2 cellular contexts compared by ENCODE assay signal in the genomic region with DNA sequence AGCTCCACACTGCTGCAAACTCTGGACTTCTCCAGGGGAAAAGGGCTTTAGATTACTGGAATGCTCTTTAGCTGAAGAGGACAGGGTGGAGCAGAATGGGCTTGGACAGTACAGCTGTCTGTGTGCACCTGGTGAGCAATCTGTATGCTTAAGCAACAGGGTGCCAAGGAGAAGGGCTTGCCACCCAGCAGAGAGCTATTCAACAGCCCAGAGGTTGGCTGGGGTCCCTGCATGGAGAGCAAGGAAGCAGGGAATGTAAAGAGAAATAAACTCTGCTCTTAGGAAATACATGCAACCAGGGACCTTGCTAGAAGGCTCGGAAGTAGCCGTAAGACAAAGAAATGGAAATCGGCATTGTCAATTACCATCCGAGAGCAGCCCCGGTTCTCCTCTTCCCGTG.
TF ChIP-seq lines count a peak whose summit lies in the region.

No MANE protein-coding gene starts in this region.

TF ChIP-seq in WTC11, 78 proteins besides CTCF, POLR2A, EP300 and RAD21 (continued from another document):
- no peak for TF ChIP-seq ARID4B (CRISPR knock-in tag; IDR thresholded peaks at IDR 0.05; ENCODE audit: borderline replicate concordance)

TF ChIP-seq in HepG2, 621 proteins besides CTCF, POLR2A, EP300 and RAD21 (continued from another document):
- TF ChIP-seq, protein P1, sequence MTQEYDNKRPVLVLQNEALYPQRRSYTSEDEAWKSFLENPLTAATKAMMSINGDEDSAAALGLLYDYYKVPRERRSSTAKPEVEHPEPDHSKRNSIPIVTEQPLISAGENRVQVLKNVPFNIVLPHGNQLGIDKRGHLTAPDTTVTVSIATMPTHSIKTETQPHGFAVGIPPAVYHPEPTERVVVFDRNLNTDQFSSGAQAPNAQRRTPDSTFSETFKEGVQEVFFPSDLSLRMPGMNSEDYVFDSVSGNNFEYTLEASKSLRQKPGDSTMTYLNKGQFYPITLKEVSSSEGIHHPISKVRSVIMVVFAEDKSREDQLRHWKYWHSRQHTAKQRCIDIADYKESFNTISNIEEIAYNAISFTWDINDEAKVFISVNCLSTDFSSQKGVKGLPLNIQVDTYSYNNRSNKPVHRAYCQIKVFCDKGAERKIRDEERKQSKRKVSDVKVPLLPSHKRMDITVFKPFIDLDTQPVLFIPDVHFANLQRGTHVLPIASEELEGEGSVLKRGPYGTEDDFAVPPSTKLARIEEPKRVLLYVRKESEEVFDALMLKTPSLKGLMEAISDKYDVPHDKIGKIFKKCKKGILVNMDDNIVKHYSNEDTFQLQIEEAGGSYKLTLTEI (CRISPR knock-in tag; conservative IDR thresholded peaks at IDR 0.05): no peak
- no peak for TF ChIP-seq ZNF274 (CRISPR knock-in tag; IDR thresholded peaks at IDR 0.05)
- TF ChIP-seq, protein P2, sequence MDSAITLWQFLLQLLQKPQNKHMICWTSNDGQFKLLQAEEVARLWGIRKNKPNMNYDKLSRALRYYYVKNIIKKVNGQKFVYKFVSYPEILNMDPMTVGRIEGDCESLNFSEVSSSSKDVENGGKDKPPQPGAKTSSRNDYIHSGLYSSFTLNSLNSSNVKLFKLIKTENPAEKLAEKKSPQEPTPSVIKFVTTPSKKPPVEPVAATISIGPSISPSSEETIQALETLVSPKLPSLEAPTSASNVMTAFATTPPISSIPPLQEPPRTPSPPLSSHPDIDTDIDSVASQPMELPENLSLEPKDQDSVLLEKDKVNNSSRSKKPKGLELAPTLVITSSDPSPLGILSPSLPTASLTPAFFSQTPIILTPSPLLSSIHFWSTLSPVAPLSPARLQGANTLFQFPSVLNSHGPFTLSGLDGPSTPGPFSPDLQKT (CRISPR knock-in tag; IDR thresholded peaks at IDR 0.05; ENCODE audit: borderline replicate concordance): no peak
